In the genomic region with DNA sequence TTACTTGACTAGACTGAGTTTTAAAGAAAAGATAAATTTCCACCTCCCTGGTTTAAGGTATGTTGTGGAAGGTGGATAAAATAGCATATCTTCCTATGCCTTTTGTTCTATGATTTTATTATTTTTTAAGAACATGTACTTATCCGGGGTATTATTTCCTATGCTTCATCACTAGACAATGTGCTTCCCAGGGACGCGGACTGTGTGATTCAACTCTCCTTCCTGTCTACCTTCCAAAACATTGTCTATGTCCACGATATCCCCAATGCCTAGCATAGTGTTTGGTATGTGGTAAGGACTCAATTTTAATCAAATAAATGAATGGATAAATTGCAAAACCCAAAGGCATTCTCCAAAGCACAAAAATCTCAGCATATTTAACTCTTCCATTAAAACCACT, we compare ENCODE assay signal across 13 cellular contexts. TPM values are rescaled to one million over a fixed set of nuclear protein-coding genes. Genes with fewer than 3 reads are reported as not detected.
DNase-seq lines count a peak whose midpoint lies in the region; ATAC-seq, FAIRE-seq and TF ChIP-seq lines count a peak whose summit lies in the region.
"Had no signal": no experiment of that assay in that cellular context is flagged by ENCODE, and none has a peak within 500 bp of the region (broad histone marks: within the 10 kb centered on the region; RNA-seq: fewer than 3 reads in every experiment).

No MANE protein-coding gene starts in this region.

- no peak overlapping the region for H3K4me3 ChIP-seq in RWPE2 (ENCODE audit: severe bottlenecking)
- peak overlapping the region in 1 of 3 experiments; percentile 20 for H3K4me3 ChIP-seq in endothelial cell of umbilical vein (replicated peaks in 1 of 3; ENCODE audit: insufficient read depth in 1 of 3, low read depth in 1 of 3, low read length in 3 of 3)
- H3K4me3 ChIP-seq: A549, HAP-1 had no signal

- FAIRE-seq in endothelial cell of umbilical vein (lab: Jason Lieb, UNC) = peak; percentile 77
- FAIRE-seq: A549, H1, HepG2, HTR-8/SVneo had no signal

- no peaks in the 10 kb centered on the region for H3K9me1 ChIP-seq in endothelial cell of umbilical vein (replicated peaks; ENCODE audit: control insufficient read depth, extremely low read depth, insufficient read depth, low read length)

- DNase-seq in RWPE2 (ENCODE audit: low spot score) = no peak
- peak; percentile 69 for DNase-seq in endothelial cell of umbilical vein (ENCODE audit: low read depth, low spot score)
- peak; percentile 9 for DNase-seq in islet precursor cell
- no peak for DNase-seq in DMS79 (lab: John Stamatoyannopoulos, UW)
- DNase-seq: Caco-2; CD8-positive, alpha-beta memory T cell had no signal

- H2AFZ ChIP-seq in endothelial cell of umbilical vein (ENCODE audit: low read depth, low read length) = peak overlapping the region; percentile 78

- POLR2A ChIA-PET in endothelial cell of umbilical vein (lab: Charles Lee) = no interaction called here

- peak overlapping the region; percentile 78 for H3K4me2 ChIP-seq in endothelial cell of umbilical vein (ENCODE audit: insufficient read depth, low read length)
- H3K4me2 ChIP-seq: A549 had no signal

- no peak overlapping the region for H3K9ac ChIP-seq in endothelial cell of umbilical vein (replicated peaks; ENCODE audit: extremely low read depth, insufficient read depth, low read length)

- no peak for TF ChIP-seq CTCF in RWPE2 (IDR thresholded peaks at IDR 0.05; ENCODE audit: poor library complexity, severe bottlenecking)
- no peak for TF ChIP-seq CTCF in endothelial cell of umbilical vein (IDR thresholded peaks at IDR 0.05; ENCODE audit: extremely low read depth in 1 of 2, insufficient read depth in 1 of 2, low read depth in 1 of 2, low read length in 2 of 2)

- ATAC-seq in RWPE2 (ENCODE audit: low read depth) (peak; percentile 60), HG02763 (IDR thresholded peaks at IDR 0.05; ENCODE audit: unreplicated experiment) (no peak), GM18520 (IDR thresholded peaks at IDR 0.05; ENCODE audit: unreplicated experiment) (no peak)
- ATAC-seq: A549, HepG2 had no signal

- intact Hi-C loops in endothelial cell of umbilical vein (cut with micrococcal nuclease) = no loop called here

- dilution Hi-C loops in endothelial cell of umbilical vein (cut with MboI; ENCODE audit: extremely low pct_ligation_motif_present, low sequenced_read_pairs) = no loop called here

- no peak for TF ChIP-seq POLR2A in endothelial cell of umbilical vein (IDR thresholded peaks at IDR 0.05; ENCODE audit: low read depth, low read length)

- H4K20me1 ChIP-seq in endothelial cell of umbilical vein (replicated peaks; ENCODE audit: control insufficient read depth, extremely low read depth, insufficient read depth, low read length) = no peaks in the 10 kb centered on the region

- H3K4me1 ChIP-seq in RWPE2 (ENCODE audit: insufficient read depth, poor library complexity, severe bottlenecking) (peaks cover 28% of the 10 kb centered on the region), endothelial cell of umbilical vein (ENCODE audit: control insufficient read depth, extremely low read depth, insufficient read depth, low read length) (peaks cover 22% of the 10 kb centered on the region)
- H3K4me1 ChIP-seq: HAP-1 had no signal

- CTCF ChIA-PET in endothelial cell of umbilical vein (lab: Charles Lee) = interaction anchor here (0.8 to 2.1 kb wide), 3 partner anchors 11 to 380 kb away, joined by 3 to 23 read pairs (median 3); no protein-coding TSS in a partner anchor

- H3K79me2 ChIP-seq in endothelial cell of umbilical vein (ENCODE audit: control insufficient read depth, insufficient read depth, low read length) = no peaks in the 10 kb centered on the region

- H3K9me3 ChIP-seq in RWPE2 (ENCODE audit: severe bottlenecking) (no peaks in the 10 kb centered on the region), endothelial cell of umbilical vein (replicated peaks; ENCODE audit: control insufficient read depth, insufficient read depth, low read length) (no peaks in the 10 kb centered on the region)
- H3K9me3 ChIP-seq: A549, Caco-2, HAP-1 had no signal

- H3K36me3 ChIP-seq in RWPE2 (ENCODE audit: low read depth) (no peaks in the 10 kb centered on the region), endothelial cell of umbilical vein (ENCODE audit: control insufficient read depth in 2 of 2, extremely low read depth in 1 of 2, insufficient read depth in 2 of 2, low read length in 2 of 2) (no peaks in the 10 kb centered on the region)
- H3K36me3 ChIP-seq: HAP-1 had no signal

- H3K27ac ChIP-seq in RWPE2 (ENCODE audit: poor library complexity, severe bottlenecking) = peak overlapping the region; percentile 89
- H3K27ac ChIP-seq in endothelial cell of umbilical vein (ENCODE audit: insufficient read depth, low read depth, low read length) = peak overlapping the region; percentile 70
- H3K27ac ChIP-seq: A549 had no signal

- H3K27me3 ChIP-seq in RWPE2 (ENCODE audit: insufficient read depth, poor library complexity, severe bottlenecking) (no peaks in the 10 kb centered on the region), endothelial cell of umbilical vein (ENCODE audit: control insufficient read depth in 2 of 2, insufficient read depth in 2 of 2, low read length in 2 of 2) (peaks cover 24 to 55% of the 10 kb centered on the region in 2 experiments)

- no TSS peak for BruUV-seq in endothelial cell of umbilical vein (replicated peaks; lab: Mats Ljungman, UMichigan)

TF ChIP-seq in endothelial cell of umbilical vein, 7 proteins besides CTCF, POLR2A, EP300 and RAD21:
- TF ChIP-seq GATA2 (IDR thresholded peaks at IDR 0.05; ENCODE audit: insufficient read depth, insufficient read length, low read depth, low read length) (peak; percentile 21), EZH2 (IDR thresholded peaks at IDR 0.05; ENCODE audit: borderline replicate concordance, low read depth, low read length, severe bottlenecking) (no peak), JUN (IDR thresholded peaks at IDR 0.05; ENCODE audit: borderline replicate concordance, insufficient read depth, insufficient read length, low read depth) (peak; percentile 53), MYC (IDR thresholded peaks at IDR 0.05; ENCODE audit: low read depth, low read length) (no peak), FOS (IDR thresholded peaks at IDR 0.05; ENCODE audit: borderline replicate concordance, insufficient read depth, low read length) (peak; percentile 87)

RNA-seq across cellular contexts. Expression of a gene that starts 8.3 kb away (rescaled TPM):
- total RNA-seq in endothelial cell of umbilical vein = 3.4 and 5.7 TPM in 2 replicates
- polyA plus RNA-seq in endothelial cell of umbilical vein = 0.68 and 0.96 TPM in 2 replicates
- 0.75 and 0.80 TPM in 2 replicates for polyA plus RNA-seq in endothelial cell of umbilical vein (2011; cell fraction: cytosol; rRNA removed)
- polyA plus RNA-seq in endothelial cell of umbilical vein (2011; cell fraction: nucleus; rRNA removed) = 1.1 TPM in 2 replicates
- polyA plus RNA-seq in endothelial cell of umbilical vein (2012) = 1.0 and 2.2 TPM in 2 replicates
- polyA minus RNA-seq in endothelial cell of umbilical vein = 4.0 and 8.3 TPM in 2 replicates
- not detected for polyA minus RNA-seq in endothelial cell of umbilical vein (2011; cell fraction: cytosol; rRNA and poly(A)+ RNA removed)
- polyA minus RNA-seq in endothelial cell of umbilical vein (2011; cell fraction: nucleus; rRNA and poly(A)+ RNA removed) = 1.2 TPM in 2 replicates

RNA-seq across cellular contexts. Expression of a gene that starts 55.7 kb away (rescaled TPM):
- 31.2 and 36.3 TPM in 2 replicates for total RNA-seq in endothelial cell of umbilical vein
- polyA plus RNA-seq in endothelial cell of umbilical vein = 4.3 and 5.6 TPM in 2 replicates
- 10.1 and 11.9 TPM in 2 replicates for polyA plus RNA-seq in endothelial cell of umbilical vein (2011; cell fraction: cytosol; rRNA removed)
- polyA plus RNA-seq in endothelial cell of umbilical vein (2011; cell fraction: nucleus; rRNA removed) = 5.3 and 9.6 TPM in 2 replicates
- polyA plus RNA-seq in endothelial cell of umbilical vein (2012) = 34.3 and 38.7 TPM in 2 replicates
- polyA minus RNA-seq in endothelial cell of umbilical vein = 3.6 and 3.8 TPM in 2 replicates
- polyA minus RNA-seq in endothelial cell of umbilical vein (2011; cell fraction: cytosol; rRNA and poly(A)+ RNA removed) = 4.6 TPM
- polyA minus RNA-seq in endothelial cell of umbilical vein (2011; cell fraction: nucleus; rRNA and poly(A)+ RNA removed) = 2.6 and 3.1 TPM in 2 replicates

Comparison
In these comparisons a context has a peak if more than half of its experiments do, and no peak if none do; other contexts are left out.
1. DNase-seq: peak in endothelial cell of umbilical vein (single experiment) and islet precursor cell (single experiment); none in RWPE2 (single experiment) and DMS79 (single experiment).